In the genomic region with DNA sequence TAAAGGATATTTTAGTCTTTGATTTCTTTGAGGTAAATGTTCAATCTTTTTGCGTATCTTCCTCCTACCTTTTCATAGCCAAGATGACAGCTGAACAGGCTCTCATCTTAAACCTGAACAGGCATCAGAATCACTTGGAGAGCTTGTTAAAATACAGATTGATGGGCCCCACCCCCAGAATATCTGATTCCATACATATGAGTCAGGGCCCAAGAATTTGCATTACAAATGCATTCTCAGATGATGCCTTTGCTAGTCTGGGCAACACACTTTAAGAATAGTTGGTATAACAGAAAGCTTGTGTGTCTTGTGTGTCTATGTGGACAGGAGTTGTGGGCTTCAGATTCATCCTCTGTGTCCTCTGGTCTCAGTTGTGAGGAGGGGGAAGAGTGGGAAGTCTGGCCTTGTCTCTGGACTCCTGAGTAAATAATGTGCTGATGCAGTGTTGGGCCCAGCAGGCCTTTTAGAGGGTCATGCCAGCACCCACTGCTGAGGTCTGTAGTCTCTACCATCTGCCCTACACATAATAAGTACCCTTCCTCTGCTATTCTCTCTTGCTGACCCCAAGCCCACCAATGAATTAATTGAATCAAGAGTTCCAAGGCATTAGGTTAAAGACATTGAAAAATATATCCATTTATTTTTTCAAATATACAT, we compare ENCODE assay signal across 1 cellular context.
TF ChIP-seq lines count a peak whose summit lies in the region.

No MANE protein-coding gene starts in this region.

TF ChIP-seq in GM23338, 12 proteins besides CTCF, POLR2A, EP300 and RAD21:
- TF ChIP-seq EZH2phosphoT487 (IDR thresholded peaks at IDR 0.05; ENCODE audit: unreplicated experiment) (no peak), POLR2AphosphoS5 (IDR thresholded peaks at IDR 0.05; ENCODE audit: low read depth) (no peak), CREB1 (CRISPR knock-in tag; IDR thresholded peaks at IDR 0.05; ENCODE audit: low read depth) (no peak), ZNF331 (CRISPR knock-in tag; IDR thresholded peaks at IDR 0.05; ENCODE audit: low read depth) (no peak), NANOG (IDR thresholded peaks at IDR 0.05; ENCODE audit: borderline replicate concordance) (no peak), ZNF462 (CRISPR knock-in tag; IDR thresholded peaks at IDR 0.05) (no peak), EZH2 (IDR thresholded peaks at IDR 0.05; ENCODE audit: low read depth, unreplicated experiment) (no peak), JUNB (IDR thresholded peaks at IDR 0.05; ENCODE audit: unreplicated experiment) (no peak), ETS1 (IDR thresholded peaks at IDR 0.05) (no peak), ZNF114 (CRISPR knock-in tag; IDR thresholded peaks at IDR 0.05) (no peak), STAT1 (IDR thresholded peaks at IDR 0.05; ENCODE audit: unreplicated experiment) (no peak)
- TF ChIP-seq, protein P1, sequence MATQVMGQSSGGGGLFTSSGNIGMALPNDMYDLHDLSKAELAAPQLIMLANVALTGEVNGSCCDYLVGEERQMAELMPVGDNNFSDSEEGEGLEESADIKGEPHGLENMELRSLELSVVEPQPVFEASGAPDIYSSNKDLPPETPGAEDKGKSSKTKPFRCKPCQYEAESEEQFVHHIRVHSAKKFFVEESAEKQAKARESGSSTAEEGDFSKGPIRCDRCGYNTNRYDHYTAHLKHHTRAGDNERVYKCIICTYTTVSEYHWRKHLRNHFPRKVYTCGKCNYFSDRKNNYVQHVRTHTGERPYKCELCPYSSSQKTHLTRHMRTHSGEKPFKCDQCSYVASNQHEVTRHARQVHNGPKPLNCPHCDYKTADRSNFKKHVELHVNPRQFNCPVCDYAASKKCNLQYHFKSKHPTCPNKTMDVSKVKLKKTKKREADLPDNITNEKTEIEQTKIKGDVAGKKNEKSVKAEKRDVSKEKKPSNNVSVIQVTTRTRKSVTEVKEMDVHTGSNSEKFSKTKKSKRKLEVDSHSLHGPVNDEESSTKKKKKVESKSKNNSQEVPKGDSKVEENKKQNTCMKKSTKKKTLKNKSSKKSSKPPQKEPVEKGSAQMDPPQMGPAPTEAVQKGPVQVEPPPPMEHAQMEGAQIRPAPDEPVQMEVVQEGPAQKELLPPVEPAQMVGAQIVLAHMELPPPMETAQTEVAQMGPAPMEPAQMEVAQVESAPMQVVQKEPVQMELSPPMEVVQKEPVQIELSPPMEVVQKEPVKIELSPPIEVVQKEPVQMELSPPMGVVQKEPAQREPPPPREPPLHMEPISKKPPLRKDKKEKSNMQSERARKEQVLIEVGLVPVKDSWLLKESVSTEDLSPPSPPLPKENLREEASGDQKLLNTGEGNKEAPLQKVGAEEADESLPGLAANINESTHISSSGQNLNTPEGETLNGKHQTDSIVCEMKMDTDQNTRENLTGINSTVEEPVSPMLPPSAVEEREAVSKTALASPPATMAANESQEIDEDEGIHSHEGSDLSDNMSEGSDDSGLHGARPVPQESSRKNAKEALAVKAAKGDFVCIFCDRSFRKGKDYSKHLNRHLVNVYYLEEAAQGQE (IDR thresholded peaks at IDR 0.05; ENCODE audit: unreplicated experiment): no peak
